24 cellular contexts compared by ENCODE assay signal in the genomic region with DNA sequence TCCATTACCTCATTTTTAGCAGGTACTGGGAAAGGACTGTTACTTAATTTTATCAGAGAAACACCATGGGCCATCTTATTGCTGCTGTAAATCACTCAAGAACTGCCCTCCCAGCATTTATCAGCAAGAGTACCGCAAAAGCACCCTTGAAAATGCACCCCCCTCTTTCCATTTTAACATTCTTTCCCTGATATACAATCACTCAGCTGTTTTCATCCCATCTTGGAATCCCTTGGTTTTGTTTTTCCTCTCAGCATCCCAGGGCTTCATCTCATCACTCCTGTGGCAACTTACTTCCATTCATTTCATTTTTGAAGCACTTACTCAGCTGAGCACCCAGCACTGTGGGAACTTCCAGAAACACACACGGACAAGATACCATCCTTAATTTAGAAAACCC. TPM values are rescaled to one million over a fixed set of nuclear protein-coding genes. Genes with fewer than 3 reads are reported as not detected.
A peak's percentile ranks its signal among the peaks of the same experiment; 100 is the strongest.
DNase-seq lines count a peak whose midpoint lies in the region; TF ChIP-seq lines count a peak whose summit lies in the region.
"Had no signal": no experiment of that assay in that cellular context is flagged by ENCODE, and none has a peak within 500 bp of the region (broad histone marks: within the 10 kb centered on the region; RNA-seq: fewer than 3 reads in every experiment).

No MANE protein-coding gene starts in this region.

- H3K4me1 ChIP-seq in SK-N-SH (ENCODE audit: control insufficient read depth in 1 of 2, insufficient read depth in 2 of 2, low read depth in 1 of 2, low read length in 1 of 2): peaks cover 2 to 22% of the 10 kb centered on the region in 2 experiments
- H3K4me1 ChIP-seq: adrenal gland, testis had no signal

- H3K27me3 Mint-ChIP-seq in activated T-cell treated with anti-CD3 and anti-CD28 coated beads, Interleukin-2, amount 50 U/mL, for 24 hours: no peaks in the 10 kb centered on the region
- H3K27me3 Mint-ChIP-seq: progenitor cell of endocrine pancreas; stimulated activated naive B cell treated with anti-CD40 and anti-IgM and Interleukin-4, amounts not matched to agents 10 μg/mL and 1 μg/mL and 100 μg/mL, for 72 hours had no signal

- no peaks in the 10 kb centered on the region for H3K36me3 ChIP-seq in SK-N-SH (replicated peaks in 1 of 2; ENCODE audit: control insufficient read depth in 1 of 2, insufficient read depth in 2 of 2, low read length in 1 of 2)
- H3K36me3 ChIP-seq: adrenal gland, brain microvascular endothelial cell, heart left ventricle had no signal

- H3K4me3 ChIP-seq in SK-N-SH (ENCODE audit: low read depth in 2 of 2, low read length in 1 of 2): no peak overlapping the region
- H3K4me3 ChIP-seq: adrenal gland, GM12878, heart left ventricle, testis had no signal

- H3K79me2 ChIP-seq in SK-N-SH (ENCODE audit: insufficient read depth): no peaks in the 10 kb centered on the region

- no peak overlapping the region for H3K9ac ChIP-seq in SK-N-SH

- peak overlapping the region; percentile 60; the same call in 1 of the 2 replicates for H2AFZ ChIP-seq in SK-N-SH (ENCODE audit: low read depth)

- no peaks in the 10 kb centered on the region for H3K9me3 ChIP-seq in SK-N-SH
- H3K9me3 ChIP-seq: adrenal gland, heart left ventricle, testis had no signal

- H3K27ac ChIP-seq in SK-N-SH (ENCODE audit: low read depth in 2 of 2, low read length in 1 of 2): peak overlapping the region in 1 of 2 experiments; percentile 68; a peak in 3 of 4 replicates
- H3K27ac ChIP-seq: 22Rv1, adrenal gland, brain microvascular endothelial cell, heart left ventricle, HL-60, testis had no signal

- DNase-seq in DMS 273 (lab: John Stamatoyannopoulos, UW; ENCODE audit: unreplicated experiment): peak; percentile 52
- DNase-seq in DMS 273 treated with DMSO at 0.1 percent for 48 hours (lab: John Stamatoyannopoulos, UW): no peak
- DNase-seq in SK-N-SH: no peak
- peak; percentile 16 for DNase-seq in hepatic stellate cell (ENCODE audit: low spot score)
- DNase-seq in superior temporal gyrus (ENCODE audit: extremely low spot score): peak; percentile 11
- DNase-seq in activated T-cell treated with anti-CD3 and anti-CD28 coated beads, Interleukin-2, amount 50 U/mL, for 24 hours: no peak
- DNase-seq in kidney tubule cell (ENCODE audit: low spot score): no peak
- no peak for DNase-seq in RPMI8226
- DNase-seq: activated CD4-positive, alpha-beta T cell treated with anti-CD3 and anti-CD28 coated beads, Interleukin-2, amount 10 ng/mL, durations not matched to agents 7 days and 5 days; activated naive CD4-positive, alpha-beta T cell treated with Interleukin-2 at 50 U/mL for 16 hours; activated T-cell treated with anti-CD3 and anti-CD28 coated beads, Interleukin-2, amount 50 U/mL, for 48 hours; adrenal gland; brain microvascular endothelial cell; heart left ventricle; MV-4-11; stimulated activated naive B cell treated with anti-CD40 and anti-IgM and Interleukin-4, amounts not matched to agents 10 μg/mL and 1 μg/mL and 100 μg/mL, for 72 hours; T1000; testis had no signal

- no peaks in the 10 kb centered on the region for H4K20me1 ChIP-seq in SK-N-SH (ENCODE audit: insufficient read depth)

- no peaks in the 10 kb centered on the region for H3K27me3 ChIP-seq in SK-N-SH (ENCODE audit: insufficient read depth)
- H3K27me3 ChIP-seq: adrenal gland, BE2C, brain microvascular endothelial cell, heart left ventricle, testis had no signal

- CTCF ChIA-PET in SK-N-SH (lab: Yijun Ruan, JAX): interaction anchor here (1.2 kb wide), 1 partner anchor 14 kb away, joined by 3 read pairs; no protein-coding TSS in a partner anchor

- no peaks in the 10 kb centered on the region for H3K4me1 Mint-ChIP-seq in activated T-cell treated with anti-CD3 and anti-CD28 coated beads, Interleukin-2, amount 50 U/mL, for 24 hours (ENCODE audit: low read depth)
- H3K4me1 Mint-ChIP-seq: activated CD4-positive, alpha-beta T cell treated with anti-CD3 and anti-CD28 coated beads, Interleukin-2, amount 10 ng/mL, durations not matched to agents 7 days and 5 days had no signal

- H3K9me2 ChIP-seq in SK-N-SH: no peaks in the 10 kb centered on the region

- peaks cover 11% of the 10 kb centered on the region for H3F3A ChIP-seq in SK-N-SH (replicated peaks; ENCODE audit: insufficient read depth)

- H3K9me3 Mint-ChIP-seq in activated T-cell treated with anti-CD3 and anti-CD28 coated beads, Interleukin-2, amount 50 U/mL, for 24 hours: no peaks in the 10 kb centered on the region
- H3K9me3 Mint-ChIP-seq: activated CD4-positive, alpha-beta T cell treated with anti-CD3 and anti-CD28 coated beads, Interleukin-2, amount 10 ng/mL, durations not matched to agents 7 days and 5 days; memory B cell; stimulated activated naive B cell treated with anti-CD40 and anti-IgM and Interleukin-4, amounts not matched to agents 10 μg/mL and 1 μg/mL and 100 μg/mL, for 72 hours had no signal

- no peak for TF ChIP-seq RAD21 in SK-N-SH (IDR thresholded peaks at IDR 0.05; ENCODE audit: low read length)

- no peak overlapping the region for H3K4me3 Mint-ChIP-seq in activated T-cell treated with anti-CD3 and anti-CD28 coated beads, Interleukin-2, amount 50 U/mL, for 24 hours
- H3K4me3 Mint-ChIP-seq: activated CD4-positive, alpha-beta T cell treated with anti-CD3 and anti-CD28 coated beads, Interleukin-2, amount 10 ng/mL, durations not matched to agents 7 days and 5 days; memory B cell; stimulated activated naive B cell treated with anti-CD40 and anti-IgM and Interleukin-4, amounts not matched to agents 10 μg/mL and 1 μg/mL and 100 μg/mL, for 72 hours had no signal

- no peaks in the 10 kb centered on the region for H3K36me3 Mint-ChIP-seq in activated T-cell treated with anti-CD3 and anti-CD28 coated beads, Interleukin-2, amount 50 U/mL, for 24 hours (ENCODE audit: low read depth)
- H3K36me3 Mint-ChIP-seq: memory B cell; stimulated activated naive B cell treated with anti-CD40 and anti-IgM and Interleukin-4, amounts not matched to agents 10 μg/mL and 1 μg/mL and 100 μg/mL, for 72 hours had no signal

- POLR2A ChIA-PET in SK-N-SH (lab: Yijun Ruan, JAX): no interaction called here

- no peak overlapping the region for H3K27ac Mint-ChIP-seq in activated T-cell treated with anti-CD3 and anti-CD28 coated beads, Interleukin-2, amount 50 U/mL, for 24 hours
- H3K27ac Mint-ChIP-seq: activated CD4-positive, alpha-beta T cell treated with anti-CD3 and anti-CD28 coated beads, Interleukin-2, amount 10 ng/mL, durations not matched to agents 7 days and 5 days; memory B cell; progenitor cell of endocrine pancreas; stimulated activated naive B cell treated with anti-CD40 and anti-IgM and Interleukin-4, amounts not matched to agents 10 μg/mL and 1 μg/mL and 100 μg/mL, for 72 hours had no signal

- H3K4me2 ChIP-seq in SK-N-SH: peak overlapping the region; percentile 56

- no peak for TF ChIP-seq CTCF in SK-N-SH (IDR thresholded peaks at IDR 0.05)

- peak in 1 of 2 experiments; percentile 52; a peak in 1 of 4 replicates for TF ChIP-seq EP300 in SK-N-SH (IDR thresholded peaks at IDR 0.05; ENCODE audit: borderline replicate concordance in 1 of 2, low read depth in 1 of 2, low read length in 1 of 2)

- 14% methylated on average over 2 of the region's 2 CpGs for WGBS in SK-N-SH (ENCODE audit: low lambda C conversion rate)

TF ChIP-seq in SK-N-SH, 30 proteins besides CTCF, POLR2A, EP300 and RAD21 (continues in another document):
- no peak for TF ChIP-seq RFX5 (IDR thresholded peaks at IDR 0.05; ENCODE audit: low read length)
- TF ChIP-seq, protein P1, sequence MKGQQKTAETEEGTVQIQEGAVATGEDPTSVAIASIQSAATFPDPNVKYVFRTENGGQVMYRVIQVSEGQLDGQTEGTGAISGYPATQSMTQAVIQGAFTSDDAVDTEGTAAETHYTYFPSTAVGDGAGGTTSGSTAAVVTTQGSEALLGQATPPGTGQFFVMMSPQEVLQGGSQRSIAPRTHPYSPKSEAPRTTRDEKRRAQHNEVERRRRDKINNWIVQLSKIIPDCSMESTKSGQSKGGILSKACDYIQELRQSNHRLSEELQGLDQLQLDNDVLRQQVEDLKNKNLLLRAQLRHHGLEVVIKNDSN (IDR thresholded peaks at IDR 0.05; ENCODE audit: borderline replicate concordance, low read depth): no peak
- TF ChIP-seq, protein P2, sequence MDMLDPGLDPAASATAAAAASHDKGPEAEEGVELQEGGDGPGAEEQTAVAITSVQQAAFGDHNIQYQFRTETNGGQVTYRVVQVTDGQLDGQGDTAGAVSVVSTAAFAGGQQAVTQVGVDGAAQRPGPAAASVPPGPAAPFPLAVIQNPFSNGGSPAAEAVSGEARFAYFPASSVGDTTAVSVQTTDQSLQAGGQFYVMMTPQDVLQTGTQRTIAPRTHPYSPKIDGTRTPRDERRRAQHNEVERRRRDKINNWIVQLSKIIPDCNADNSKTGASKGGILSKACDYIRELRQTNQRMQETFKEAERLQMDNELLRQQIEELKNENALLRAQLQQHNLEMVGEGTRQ (IDR thresholded peaks at IDR 0.05; ENCODE audit: borderline replicate concordance, low read depth, low read length): no peak
- TF ChIP-seq, protein P3, sequence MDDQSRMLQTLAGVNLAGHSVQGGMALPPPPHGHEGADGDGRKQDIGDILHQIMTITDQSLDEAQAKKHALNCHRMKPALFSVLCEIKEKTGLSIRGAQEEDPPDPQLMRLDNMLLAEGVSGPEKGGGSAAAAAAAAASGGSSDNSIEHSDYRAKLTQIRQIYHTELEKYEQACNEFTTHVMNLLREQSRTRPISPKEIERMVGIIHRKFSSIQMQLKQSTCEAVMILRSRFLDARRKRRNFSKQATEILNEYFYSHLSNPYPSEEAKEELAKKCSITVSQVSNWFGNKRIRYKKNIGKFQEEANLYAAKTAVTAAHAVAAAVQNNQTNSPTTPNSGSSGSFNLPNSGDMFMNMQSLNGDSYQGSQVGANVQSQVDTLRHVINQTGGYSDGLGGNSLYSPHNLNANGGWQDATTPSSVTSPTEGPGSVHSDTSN (IDR thresholded peaks at IDR 0.05): peak; percentile 53
- peak; percentile 25; the same call in 1 of the 2 replicates for TF ChIP-seq JUND (IDR thresholded peaks at IDR 0.05)
- peak; percentile 40 for TF ChIP-seq TCF12 (IDR thresholded peaks at IDR 0.05)
- TF ChIP-seq NRF1 (IDR thresholded peaks at IDR 0.05; ENCODE audit: low read depth, low read length): no peak

RNA-seq across cellular contexts. Expression of a gene that starts 36.5 kb away (rescaled TPM):
- 1.2 and 1.8 TPM in 2 replicates for polyA plus RNA-seq in SK-N-SH (2012; rRNA removed)
- 1.6 and 1.7 TPM in 2 replicates for polyA plus RNA-seq in SK-N-SH (2012; cell fraction: cytosol; rRNA removed)
- polyA plus RNA-seq in SK-N-SH (2012; cell fraction: nucleus; rRNA removed): 2.2 and 3.3 TPM in 2 replicates

Comparison
In these comparisons a context has a peak if more than half of its experiments do, and no peak if none do; other contexts are left out.
1. DNase-seq: peak in DMS 273 (single experiment), hepatic stellate cell (single experiment) and superior temporal gyrus (single experiment); none in DMS 273 treated with DMSO at 0.1 percent for 48 hours (single experiment), SK-N-SH (single experiment), activated T-cell treated with anti-CD3 and anti-CD28 coated beads, Interleukin-2, amount 50 U/mL, for 24 hours (single experiment), kidney tubule cell (single experiment) and RPMI8226 (single experiment).